ENCODE assay signal across 10 cellular contexts in the genomic region with DNA sequence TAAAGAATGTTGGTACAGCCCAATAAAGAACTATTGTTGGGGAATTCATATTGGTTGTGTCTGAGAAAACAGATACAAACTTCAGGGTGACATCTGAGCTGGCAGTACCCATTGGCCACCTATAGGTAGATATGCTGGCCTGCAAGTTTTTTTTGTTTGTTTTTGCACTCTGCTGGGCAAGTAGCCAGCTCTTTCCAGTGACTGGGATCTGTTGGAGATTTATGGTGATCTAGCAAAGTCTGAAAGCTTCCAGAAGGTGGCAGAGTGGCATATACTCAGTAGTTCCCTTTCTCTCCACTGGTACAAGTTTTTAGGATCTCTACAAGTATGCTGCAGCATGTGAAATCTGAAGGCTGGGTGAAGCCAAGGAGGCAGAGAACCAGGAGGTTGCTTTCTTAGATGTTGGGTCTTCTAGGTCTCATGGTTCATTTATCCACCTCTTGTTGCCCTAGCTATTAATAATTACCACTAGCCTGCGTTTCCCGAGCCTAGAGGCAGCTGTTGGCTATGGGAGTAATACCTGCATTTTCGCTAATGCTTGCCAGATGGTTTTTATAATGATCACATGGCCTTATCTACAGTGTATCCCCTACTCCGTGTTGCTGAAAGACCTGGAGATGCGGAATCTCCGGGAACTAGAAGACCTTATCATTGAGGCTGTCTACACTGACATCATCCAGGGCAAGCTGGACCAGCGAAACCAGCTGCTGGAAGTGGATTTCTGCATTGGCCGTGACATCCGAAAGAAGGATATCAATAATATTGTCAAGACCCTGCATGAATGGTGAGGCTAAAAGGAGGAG. TPM values are rescaled to one million over a fixed set of nuclear protein-coding genes. Genes with fewer than 3 reads are reported as not detected.
A peak's percentile ranks its signal among the peaks of the same experiment; 100 is the strongest.
DNase-seq lines count a peak whose midpoint lies in the region; ATAC-seq and TF ChIP-seq lines count a peak whose summit lies in the region.
"Had no signal": no experiment of that assay in that cellular context is flagged by ENCODE, and none has a peak within 500 bp of the region (broad histone marks: within the 10 kb centered on the region; RNA-seq: fewer than 3 reads in every experiment).

No MANE protein-coding gene starts in this region.

- no peak overlapping the region for H3K27ac Mint-ChIP-seq in activated T-helper 17 cell treated with anti-CD3 and anti-CD28 coated beads, Interleukin-2, amount 50 U/mL, for 72 hours
- H3K27ac Mint-ChIP-seq in CD4-positive, alpha-beta T cell, result no peak overlapping the region
- H3K27ac Mint-ChIP-seq: dendritic cell treated with granulocyte-macrophage colony-stimulating factor and Interleukin-4, amounts not matched to agents 40 ng/mL and 50 ng/mL, for 4 days; stimulated activated naive CD8-positive, alpha-beta T cell treated with anti-CD3 and anti-CD28 coated beads, Interleukin-15, Interleukin-2, amounts not matched to agents 100 ng/mL and 50 ng/mL, for 24 hours had no signal

- H3K27ac ChIP-seq in HL-60 (replicated peaks), result no peak overlapping the region
- no peak overlapping the region for H3K27ac ChIP-seq in CD4-positive, alpha-beta T cell (ENCODE audit: low read depth, low read length)

- no peaks in the 10 kb centered on the region for H3K27me3 Mint-ChIP-seq in activated T-helper 17 cell treated with anti-CD3 and anti-CD28 coated beads, Interleukin-2, amount 50 U/mL, for 72 hours
- H3K27me3 Mint-ChIP-seq in CD4-positive, alpha-beta T cell, result no peaks in the 10 kb centered on the region
- H3K27me3 Mint-ChIP-seq: dendritic cell treated with granulocyte-macrophage colony-stimulating factor and Interleukin-4, amounts not matched to agents 40 ng/mL and 50 ng/mL, for 4 days; stimulated activated naive CD8-positive, alpha-beta T cell treated with anti-CD3 and anti-CD28 coated beads, Interleukin-15, Interleukin-2, amounts not matched to agents 100 ng/mL and 50 ng/mL, for 24 hours had no signal

- H3K4me1 Mint-ChIP-seq in activated T-helper 17 cell treated with anti-CD3 and anti-CD28 coated beads, Interleukin-2, amount 50 U/mL, for 72 hours, result peaks cover 13% of the 10 kb centered on the region
- H3K4me1 Mint-ChIP-seq in CD4-positive, alpha-beta T cell (ENCODE audit: low read depth), result peaks cover 12% of the 10 kb centered on the region

- no peaks in the 10 kb centered on the region for H3K9me3 Mint-ChIP-seq in activated T-helper 17 cell treated with anti-CD3 and anti-CD28 coated beads, Interleukin-2, amount 50 U/mL, for 72 hours
- no peaks in the 10 kb centered on the region for H3K9me3 Mint-ChIP-seq in CD4-positive, alpha-beta T cell
- H3K9me3 Mint-ChIP-seq: dendritic cell treated with granulocyte-macrophage colony-stimulating factor and Interleukin-4, amounts not matched to agents 40 ng/mL and 50 ng/mL, for 4 days; stimulated activated naive CD8-positive, alpha-beta T cell treated with anti-CD3 and anti-CD28 coated beads, Interleukin-15, Interleukin-2, amounts not matched to agents 100 ng/mL and 50 ng/mL, for 24 hours had no signal

- POLR2A ChIA-PET in CD4-positive, alpha-beta T cell (lab: Charles Lee), result no interaction called here

- H3K4me3 ChIP-seq in HL-60 (replicated peaks; ENCODE audit: insufficient read depth, low read length), result no peak overlapping the region

- peaks cover 96% of the 10 kb centered on the region for H3K36me3 Mint-ChIP-seq in activated T-helper 17 cell treated with anti-CD3 and anti-CD28 coated beads, Interleukin-2, amount 50 U/mL, for 72 hours (ENCODE audit: low read depth)
- H3K36me3 Mint-ChIP-seq in CD4-positive, alpha-beta T cell (ENCODE audit: low read depth), result peaks cover 95% of the 10 kb centered on the region

- peak; percentile 24 for DNase-seq in AG20443 (ENCODE audit: low spot score)
- peak; percentile 28 to 30 for DNase-seq in HL-60 (ENCODE audit: low read depth in 1 of 2, low spot score in 1 of 2)
- DNase-seq in hepatic stellate cell (ENCODE audit: low spot score), result peak; percentile 77
- DNase-seq in CD4-positive, alpha-beta T cell, result no peak

- no peaks in the 10 kb centered on the region for H3K27me3 ChIP-seq in HL-60 (ENCODE audit: insufficient read depth, poor library complexity, severe bottlenecking)
- no peaks in the 10 kb centered on the region for H3K27me3 ChIP-seq in CD4-positive, alpha-beta T cell (ENCODE audit: control insufficient read depth, insufficient read depth, low read length)

- no peak overlapping the region for H3K4me3 Mint-ChIP-seq in activated T-helper 17 cell treated with anti-CD3 and anti-CD28 coated beads, Interleukin-2, amount 50 U/mL, for 72 hours
- no peak overlapping the region for H3K4me3 Mint-ChIP-seq in CD4-positive, alpha-beta T cell
- H3K4me3 Mint-ChIP-seq: dendritic cell treated with granulocyte-macrophage colony-stimulating factor and Interleukin-4, amounts not matched to agents 40 ng/mL and 50 ng/mL, for 4 days; stimulated activated naive CD8-positive, alpha-beta T cell treated with anti-CD3 and anti-CD28 coated beads, Interleukin-15, Interleukin-2, amounts not matched to agents 100 ng/mL and 50 ng/mL, for 24 hours had no signal

- intact Hi-C loops in CD4-positive, alpha-beta T cell (cut with DNase I, micrococcal nuclease), result no loop called here

- no peak for TF ChIP-seq CTCF in HL-60 (IDR thresholded peaks at IDR 0.05; ENCODE audit: insufficient read depth, low read length)
- no peak for TF ChIP-seq CTCF in CD4-positive, alpha-beta T cell (IDR thresholded peaks at IDR 0.05)

- ATAC-seq in SK-N-SH treated with all-trans-retinoic acid at 6 μM for 48 hours (peak; percentile 95), GM21529 (IDR thresholded peaks at IDR 0.05; ENCODE audit: unreplicated experiment) (no peak), GM21515 (IDR thresholded peaks at IDR 0.05; ENCODE audit: unreplicated experiment) (no peak)
- ATAC-seq in activated T-helper 17 cell treated with anti-CD3 and anti-CD28 coated beads, Interleukin-2, amount 50 U/mL, for 72 hours (replicated peaks), result no peak
- no peak for ATAC-seq in CD4-positive, alpha-beta T cell (ENCODE audit: poor library complexity)

- CTCF ChIA-PET in CD4-positive, alpha-beta T cell (lab: Charles Lee), result no interaction called here

- H3K9me3 ChIP-seq in CD4-positive, alpha-beta T cell (ENCODE audit: control insufficient read depth, low read length), result no peaks in the 10 kb centered on the region

TF ChIP-seq in SK-N-SH treated with all-trans-retinoic acid at 6 μM for 48 hours, 23 proteins besides CTCF, POLR2A, EP300 and RAD21 (continues in another document):
- TF ChIP-seq TCF4 (CRISPR knock-in tag; IDR thresholded peaks at IDR 0.05; ENCODE audit: borderline replicate concordance) (peak; percentile 84), PPARA (CRISPR knock-in tag; IDR thresholded peaks at IDR 0.05; ENCODE audit: borderline replicate concordance) (no peak), GLIS3 (CRISPR knock-in tag; IDR thresholded peaks at IDR 0.05) (no peak), TSHZ2 (CRISPR knock-in tag; IDR thresholded peaks at IDR 0.05) (no peak; the same call in 1 of the 2 replicates), ISL1 (CRISPR knock-in tag; IDR thresholded peaks at IDR 0.05) (no peak), ZFP30 (CRISPR knock-in tag; IDR thresholded peaks at IDR 0.05) (no peak), CREB5 (CRISPR knock-in tag; IDR thresholded peaks at IDR 0.05; ENCODE audit: low read depth) (no peak), OSR1 (CRISPR knock-in tag; IDR thresholded peaks at IDR 0.05) (no peak), ZC3H10 (CRISPR knock-in tag; IDR thresholded peaks at IDR 0.05) (no peak), CSDC2 (CRISPR knock-in tag; IDR thresholded peaks at IDR 0.05) (no peak)

RNA-seq across cellular contexts. Expression of gene COPS7B, which starts 9.5 kb away (rescaled TPM):
- 10 to 100 TPM; 41.5 to 47.8 TPM for total RNA-seq in activated T-helper 17 cell treated with anti-CD3 and anti-CD28 coated beads, Interleukin-2, amount 50 U/mL, for 72 hours
- total RNA-seq in CD4-positive, alpha-beta T cell, result 10 to 100 TPM; 27.6 to 29.9 TPM

RNA-seq across cellular contexts. Expression of gene PDE6D, which starts 14.6 kb away (rescaled TPM):
- 10 to 100 TPM; 20.4 to 28.9 TPM for total RNA-seq in activated T-helper 17 cell treated with anti-CD3 and anti-CD28 coated beads, Interleukin-2, amount 50 U/mL, for 72 hours
- 1 to 10 TPM; 5.9 to 7.0 TPM for total RNA-seq in CD4-positive, alpha-beta T cell

Comparison
In these comparisons a context has a peak if more than half of its experiments do, and no peak if none do; other contexts are left out.
1. DNase-seq: peak in AG20443 (single experiment), HL-60 (2 of 2) and hepatic stellate cell (single experiment); none in CD4-positive, alpha-beta T cell (0 of 10).